Comparison of ENCODE assay signal across 9 cellular contexts in genomic region chr16:17397499-17397891, GRCh38.
A peak's percentile ranks its signal among the peaks of the same experiment; 100 is the strongest.
DNase-seq lines count a peak whose midpoint lies in the region; ATAC-seq and TF ChIP-seq lines count a peak whose summit lies in the region.
"Had no signal": no experiment of that assay in that cellular context is flagged by ENCODE, and none has a peak within 500 bp of the region (broad histone marks: within the 10 kb centered on the region; RNA-seq: fewer than 3 reads in every experiment).

No MANE protein-coding gene starts in this region.

- H3K4me3 ChIP-seq in cardiac fibroblast (replicated peaks in 1 of 2; ENCODE audit: low read depth in 2 of 2, low read length in 2 of 2) = no peak overlapping the region
- H3K4me3 ChIP-seq: psoas muscle had no signal

- H3K9me3 Mint-ChIP-seq in CD4-positive, alpha-beta T cell = no peaks in the 10 kb centered on the region
- H3K9me3 Mint-ChIP-seq in mesothelial cell of epicardium = no peaks in the 10 kb centered on the region

- H3K4me3 Mint-ChIP-seq in CD4-positive, alpha-beta T cell = peak overlapping the region; percentile 82
- no peak overlapping the region for H3K4me3 Mint-ChIP-seq in mesothelial cell of epicardium

- no peaks in the 10 kb centered on the region for H3K27me3 Mint-ChIP-seq in CD4-positive, alpha-beta T cell
- no peaks in the 10 kb centered on the region for H3K27me3 Mint-ChIP-seq in mesothelial cell of epicardium (ENCODE audit: low read depth)

- H3K27ac ChIP-seq in CD4-positive, alpha-beta T cell (ENCODE audit: low read depth, low read length) = peak overlapping the region; percentile 59
- H3K27ac ChIP-seq: psoas muscle had no signal

- POLR2A ChIA-PET in CD4-positive, alpha-beta T cell (lab: Charles Lee) = interaction anchor here (0.9 to 4.6 kb wide), 3 partner anchors 18 to 37 kb away, joined by 3 to 51 read pairs (median 3); no protein-coding TSS in a partner anchor

- H3K27ac Mint-ChIP-seq in CD4-positive, alpha-beta T cell = peak overlapping the region; percentile 99
- peak overlapping the region; percentile 59 for H3K27ac Mint-ChIP-seq in mesothelial cell of epicardium

- peak; percentile 19 for ATAC-seq in CD4-positive, alpha-beta T cell (ENCODE audit: poor library complexity)
- ATAC-seq in GM19395 (IDR thresholded peaks at IDR 0.05; ENCODE audit: unreplicated experiment) (no peak), HG03354 (IDR thresholded peaks at IDR 0.05; ENCODE audit: poor library complexity, severe bottlenecking, unreplicated experiment) (no peak)

- no peak for TF ChIP-seq CTCF in CD4-positive, alpha-beta T cell (IDR thresholded peaks at IDR 0.05)
- TF ChIP-seq CTCF in cardiac fibroblast (IDR thresholded peaks at IDR 0.05; ENCODE audit: low read depth, low read length) (no peak), mesothelial cell of epicardium (IDR thresholded peaks at IDR 0.05; ENCODE audit: unreplicated experiment) (no peak)

- CTCF ChIA-PET in CD4-positive, alpha-beta T cell (lab: Charles Lee) = no interaction called here

- H3K9me3 ChIP-seq in CD4-positive, alpha-beta T cell (ENCODE audit: control insufficient read depth, low read length) = no peaks in the 10 kb centered on the region
- H3K9me3 ChIP-seq: psoas muscle had no signal

- DNase-seq in CD4-positive, alpha-beta T cell = peak in 3 of 10 experiments; percentile 15 to 20 (median 18)
- peak; percentile 96 for DNase-seq in NCI-H2029 treated with DMSO at 0.1 percent for 48 hours (lab: John Stamatoyannopoulos, UW)
- peak; percentile 50 to 69 for DNase-seq in cardiac fibroblast (ENCODE audit: low read depth in 2 of 2)
- no peak for DNase-seq in mesothelial cell of epicardium (ENCODE audit: low spot score in 2 of 2, unreplicated experiment in 2 of 2)
- no peak for DNase-seq in activated CD8-positive, alpha-beta memory T cell treated with anti-CD3 and anti-CD28 coated beads, Interleukin-2, amount 50 U/mL, for 48 hours
- no peak for DNase-seq in GOT3 (lab: John Stamatoyannopoulos, UW)
- DNase-seq: psoas muscle had no signal

- peaks cover 73% of the 10 kb centered on the region for H3K4me1 Mint-ChIP-seq in CD4-positive, alpha-beta T cell (ENCODE audit: low read depth)
- H3K4me1 Mint-ChIP-seq in mesothelial cell of epicardium = peaks cover 24% of the 10 kb centered on the region

- H3K27me3 ChIP-seq in CD4-positive, alpha-beta T cell (ENCODE audit: control insufficient read depth, insufficient read depth, low read length) = no peaks in the 10 kb centered on the region

- H3K36me3 Mint-ChIP-seq in CD4-positive, alpha-beta T cell (ENCODE audit: low read depth) = peaks cover 3% of the 10 kb centered on the region
- H3K36me3 Mint-ChIP-seq in mesothelial cell of epicardium = no peaks in the 10 kb centered on the region

- intact Hi-C loops in CD4-positive, alpha-beta T cell (cut with DNase I, micrococcal nuclease) = loop anchor here (1.0 to 5.0 kb wide), 2 partner anchors 28 to 35 kb away; no protein-coding TSS in a partner anchor

Comparison
In these comparisons a context has a peak if more than half of its experiments do, and no peak if none do; other contexts are left out.
1. DNase-seq: peak in NCI-H2029 treated with DMSO at 0.1 percent for 48 hours (single experiment) and cardiac fibroblast (2 of 2); none in mesothelial cell of epicardium (0 of 2), activated CD8-positive, alpha-beta memory T cell treated with anti-CD3 and anti-CD28 coated beads, Interleukin-2, amount 50 U/mL, for 48 hours (single experiment) and GOT3 (single experiment).